In genomic region chr7:75010036-75010435, GRCh38 we compare ENCODE assay signal across 16 cellular contexts.
"Had no signal": no experiment of that assay in that cellular context is flagged by ENCODE, and none has a peak within 500 bp of the region (broad histone marks: within the 10 kb centered on the region; RNA-seq: fewer than 3 reads in every experiment).

No MANE protein-coding gene starts in this region.

- H3K27ac ChIP-seq: brain microvascular endothelial cell, heart left ventricle, pancreas, sigmoid colon, spleen, thoracic aorta had no signal

- ATAC-seq: activated T-helper 17 cell treated with anti-CD3 and anti-CD28 coated beads, Interleukin-2, amount 50 U/mL, for 72 hours; heart left ventricle; pancreas had no signal

- H3K36me3 ChIP-seq: brain microvascular endothelial cell, pancreas, thoracic aorta had no signal

- H3K27me3 ChIP-seq: heart left ventricle, pancreas, sigmoid colon, spleen had no signal

- DNase-seq: activated CD4-positive, alpha-beta T cell treated with anti-CD3 and anti-CD28 coated beads, Interleukin-2, amount 50 U/mL, for 48 hours; activated naive CD4-positive, alpha-beta T cell treated with Interleukin-2 at 50 U/mL for 16 hours; anterior cingulate cortex; brain microvascular endothelial cell; effector CD8-positive, alpha-beta T cell; foreskin melanocyte; heart left ventricle; pancreas; sigmoid colon; spleen had no signal

- H3K4me1 ChIP-seq: pancreas, sigmoid colon, spleen had no signal

- H3K4me3 ChIP-seq: heart left ventricle, lung, pancreas, sigmoid colon, spleen, thoracic aorta had no signal

- H3K9me3 ChIP-seq: heart left ventricle, pancreas, sigmoid colon, spleen, thoracic aorta had no signal

- H3K27ac Mint-ChIP-seq: activated T-helper 17 cell treated with anti-CD3 and anti-CD28 coated beads, Interleukin-2, amount 50 U/mL, for 72 hours; mesothelial cell of epicardium; T-helper 2 cell treated with Interferon-gamma antibody and Interleukin-4, amounts not matched to agents 5 μg/mL and 100 μg/mL, for 36 hours had no signal

- H3K4me1 Mint-ChIP-seq: activated T-helper 17 cell treated with anti-CD3 and anti-CD28 coated beads, Interleukin-2, amount 50 U/mL, for 72 hours had no signal

- H3K4me3 Mint-ChIP-seq: activated T-helper 17 cell treated with anti-CD3 and anti-CD28 coated beads, Interleukin-2, amount 50 U/mL, for 72 hours; mesothelial cell of epicardium; neural crest cell; T-helper 2 cell treated with Interferon-gamma antibody and Interleukin-4, amounts not matched to agents 5 μg/mL and 100 μg/mL, for 36 hours had no signal

- H3K9me3 Mint-ChIP-seq: activated T-helper 17 cell treated with anti-CD3 and anti-CD28 coated beads, Interleukin-2, amount 50 U/mL, for 72 hours; mesothelial cell of epicardium; neural crest cell; T-helper 2 cell treated with Interferon-gamma antibody and Interleukin-4, amounts not matched to agents 5 μg/mL and 100 μg/mL, for 36 hours had no signal

- H3K27me3 Mint-ChIP-seq: activated T-helper 17 cell treated with anti-CD3 and anti-CD28 coated beads, Interleukin-2, amount 50 U/mL, for 72 hours had no signal
